ENCODE assay signal across 8 cellular contexts in the genomic region with DNA sequence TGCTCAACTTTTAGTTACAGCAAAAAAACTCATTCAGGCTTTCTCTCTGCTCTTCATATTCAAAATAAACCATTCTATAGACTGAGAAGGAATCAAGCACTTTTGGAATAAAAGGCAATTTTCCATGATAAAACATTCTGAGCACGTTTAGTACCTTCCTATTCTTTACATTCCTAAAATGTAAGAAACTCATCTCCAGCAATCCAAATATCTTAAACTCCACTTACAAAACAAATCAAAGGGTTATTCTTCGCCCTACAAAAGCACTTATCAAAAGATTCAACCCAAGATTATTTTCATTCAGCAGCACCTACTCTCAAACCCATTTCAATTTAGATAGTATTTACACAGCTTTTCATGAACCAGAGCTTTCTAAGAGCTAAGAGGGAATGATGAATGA.
"Had no signal": no experiment of that assay in that cellular context is flagged by ENCODE, and none has a peak within 500 bp of the region (broad histone marks: within the 10 kb centered on the region; RNA-seq: fewer than 3 reads in every experiment).

No MANE protein-coding gene starts in this region.

- FAIRE-seq: G401.6, GM12878, GM12891, GM12892, GM18507, GM19239 had no signal

- ATAC-seq: GM12878 had no signal

- H3K4me3 ChIP-seq: GM12878 had no signal

- DNase-seq: GDM1, GF-D8 had no signal
